ENCODE assay signal across 27 cellular contexts in the genomic region with DNA sequence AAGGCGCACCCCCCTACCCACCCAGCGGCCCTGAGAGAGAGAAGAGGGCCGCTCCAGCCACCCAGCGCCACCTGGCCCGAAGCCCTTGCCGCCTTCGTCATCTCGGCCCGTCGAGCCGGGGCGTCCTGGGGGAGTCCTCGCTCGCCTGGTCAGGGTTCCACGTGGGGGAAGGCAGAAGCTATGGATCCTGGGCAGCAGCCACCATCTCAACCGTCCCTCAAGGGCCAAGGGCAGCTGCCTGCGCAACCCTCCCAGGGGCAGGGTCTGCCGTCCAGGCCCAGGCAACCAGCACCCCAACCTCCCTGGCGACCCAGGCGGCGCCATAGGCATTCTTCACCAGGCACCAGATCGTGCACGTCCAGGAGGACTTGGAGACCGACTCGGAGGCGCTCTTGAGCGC. TPM values are rescaled to one million over a fixed set of nuclear protein-coding genes. Genes with fewer than 3 reads are reported as not detected.
"Had no signal": no experiment of that assay in that cellular context is flagged by ENCODE, and none has a peak within 500 bp of the region (broad histone marks: within the 10 kb centered on the region; RNA-seq: fewer than 3 reads in every experiment).

No MANE protein-coding gene starts in this region.

- H2AFZ ChIP-seq: parathyroid adenoma had no signal

- H3K4me3 Mint-ChIP-seq: activated CD4-positive, alpha-beta T cell treated with anti-CD3 and anti-CD28 coated beads for 36 hours; activated CD8-positive, alpha-beta memory T cell treated with anti-CD3 and anti-CD28 coated beads, Interleukin-2, amount 10 ng/mL, durations not matched to agents 7 days and 5 days; activated CD8-positive, alpha-beta T cell treated with anti-CD3 and anti-CD28 coated beads, Interleukin-2, amount 10 ng/mL, durations not matched to agents 7 days and 5 days; activated naive CD8-positive, alpha-beta T cell; mesothelial cell of epicardium; naive B cell; neural crest cell; stimulated activated naive B cell treated with anti-CD40 and anti-IgM and Interleukin-4, amounts not matched to agents 10 μg/mL and 1 μg/mL and 100 μg/mL, for 72 hours; T-cell had no signal

- ATAC-seq: activated CD4-positive, alpha-beta T cell treated with anti-CD3 and anti-CD28 coated beads for 36 hours; activated CD8-positive, alpha-beta memory T cell treated with anti-CD3 and anti-CD28 coated beads, Interleukin-2, amount 10 ng/mL, durations not matched to agents 7 days and 5 days; activated CD8-positive, alpha-beta T cell treated with anti-CD3 and anti-CD28 coated beads, Interleukin-2, amount 10 ng/mL, durations not matched to agents 7 days and 5 days; body of pancreas; left colon; stimulated activated naive B cell treated with anti-CD40 and anti-IgM and Interleukin-4, amounts not matched to agents 10 μg/mL and 1 μg/mL and 100 μg/mL, for 72 hours; T-cell; upper lobe of right lung had no signal

- DNase-seq: activated CD4-positive, alpha-beta T cell treated with anti-CD3 and anti-CD28 coated beads for 36 hours; activated CD4-positive, CD25-positive, alpha-beta regulatory T cell; activated CD8-positive, alpha-beta memory T cell treated with anti-CD3 and anti-CD28 coated beads, Interleukin-2, amount 10 ng/mL, durations not matched to agents 7 days and 5 days; activated CD8-positive, alpha-beta T cell treated with anti-CD3 and anti-CD28 coated beads, Interleukin-2, amount 10 ng/mL, durations not matched to agents 7 days and 5 days; activated naive CD4-positive, alpha-beta T cell treated with Interleukin-2 at 50 U/mL for 16 hours; activated T-cell treated with anti-CD3 and anti-CD28 coated beads, Interleukin-2, amount 50 U/mL, for 48 hours; anterior cingulate cortex; body of pancreas; effector CD8-positive, alpha-beta T cell; esophagus squamous epithelium; islet precursor cell; left colon; naive B cell; nucleus accumbens; small intestine; stimulated activated CD4-positive, alpha-beta T cell treated with anti-CD3 and anti-CD28 coated beads, Interleukin-1b, Interleukin-23, amount 100 ng/mL, for 48 hours; stimulated activated naive B cell treated with anti-CD40 and anti-IgM and Interleukin-4, amounts not matched to agents 10 μg/mL and 1 μg/mL and 100 μg/mL, for 72 hours; stomach; T-cell; thyroid gland; upper lobe of right lung had no signal

- H3K27ac Mint-ChIP-seq: activated CD4-positive, alpha-beta T cell treated with anti-CD3 and anti-CD28 coated beads for 36 hours; activated CD8-positive, alpha-beta memory T cell treated with anti-CD3 and anti-CD28 coated beads, Interleukin-2, amount 10 ng/mL, durations not matched to agents 7 days and 5 days; activated CD8-positive, alpha-beta T cell treated with anti-CD3 and anti-CD28 coated beads, Interleukin-2, amount 10 ng/mL, durations not matched to agents 7 days and 5 days; activated naive CD8-positive, alpha-beta T cell; mesothelial cell of epicardium; naive B cell; stimulated activated naive B cell treated with anti-CD40 and anti-IgM and Interleukin-4, amounts not matched to agents 10 μg/mL and 1 μg/mL and 100 μg/mL, for 72 hours; T-cell had no signal

- H3K4me3 ChIP-seq: body of pancreas, esophagus squamous epithelium, stomach, thyroid gland, upper lobe of right lung had no signal

- H3K4me1 Mint-ChIP-seq: activated CD4-positive, alpha-beta T cell treated with anti-CD3 and anti-CD28 coated beads for 36 hours; activated CD8-positive, alpha-beta memory T cell treated with anti-CD3 and anti-CD28 coated beads, Interleukin-2, amount 10 ng/mL, durations not matched to agents 7 days and 5 days; mesothelial cell of epicardium; naive B cell; neural crest cell; stimulated activated naive B cell treated with anti-CD40 and anti-IgM and Interleukin-4, amounts not matched to agents 10 μg/mL and 1 μg/mL and 100 μg/mL, for 72 hours; T-cell had no signal

- H3K36me3 Mint-ChIP-seq: activated CD8-positive, alpha-beta memory T cell treated with anti-CD3 and anti-CD28 coated beads, Interleukin-2, amount 10 ng/mL, durations not matched to agents 7 days and 5 days; activated naive CD8-positive, alpha-beta T cell; mesothelial cell of epicardium; naive B cell; stimulated activated naive B cell treated with anti-CD40 and anti-IgM and Interleukin-4, amounts not matched to agents 10 μg/mL and 1 μg/mL and 100 μg/mL, for 72 hours; T-cell had no signal

- H3K36me3 ChIP-seq: esophagus squamous epithelium, stomach, thyroid gland, upper lobe of right lung had no signal

- H3K4me1 ChIP-seq: body of pancreas, esophagus squamous epithelium, parathyroid adenoma, stomach, thyroid gland, upper lobe of right lung had no signal

- H3K79me2 ChIP-seq: parathyroid adenoma had no signal

- H3K9me3 ChIP-seq: body of pancreas, esophagus squamous epithelium, stomach, thyroid gland, upper lobe of right lung had no signal

- H3K9ac ChIP-seq: parathyroid adenoma had no signal

- H3K27me3 Mint-ChIP-seq: activated CD4-positive, alpha-beta T cell treated with anti-CD3 and anti-CD28 coated beads for 36 hours; activated CD8-positive, alpha-beta memory T cell treated with anti-CD3 and anti-CD28 coated beads, Interleukin-2, amount 10 ng/mL, durations not matched to agents 7 days and 5 days; activated naive CD8-positive, alpha-beta T cell; naive B cell; stimulated activated naive B cell treated with anti-CD40 and anti-IgM and Interleukin-4, amounts not matched to agents 10 μg/mL and 1 μg/mL and 100 μg/mL, for 72 hours had no signal

- H3K27me3 ChIP-seq: body of pancreas, esophagus squamous epithelium, stomach, thyroid gland, upper lobe of right lung had no signal

- H3K27ac ChIP-seq: body of pancreas, epithelial cell of prostate, esophagus squamous epithelium, parathyroid adenoma, stomach, thyroid gland, upper lobe of right lung had no signal

RNA-seq across cellular contexts. Expression of a gene that starts 51.5 kb away (rescaled TPM):
- total RNA-seq: activated CD4-positive, alpha-beta T cell treated with anti-CD3 and anti-CD28 coated beads for 36 hours; activated CD8-positive, alpha-beta memory T cell treated with anti-CD3 and anti-CD28 coated beads, Interleukin-2, amount 10 ng/mL, durations not matched to agents 7 days and 5 days; activated CD8-positive, alpha-beta T cell treated with anti-CD3 and anti-CD28 coated beads, Interleukin-2, amount 10 ng/mL, durations not matched to agents 7 days and 5 days; T-cell; T-helper 2 cell treated with Interferon-gamma antibody and Interleukin-4, amounts not matched to agents 100 ng/mL and 5 ng/mL, for 36 hours; upper lobe of right lung had no signal
